8 cellular contexts compared by ENCODE assay signal in the genomic region with DNA sequence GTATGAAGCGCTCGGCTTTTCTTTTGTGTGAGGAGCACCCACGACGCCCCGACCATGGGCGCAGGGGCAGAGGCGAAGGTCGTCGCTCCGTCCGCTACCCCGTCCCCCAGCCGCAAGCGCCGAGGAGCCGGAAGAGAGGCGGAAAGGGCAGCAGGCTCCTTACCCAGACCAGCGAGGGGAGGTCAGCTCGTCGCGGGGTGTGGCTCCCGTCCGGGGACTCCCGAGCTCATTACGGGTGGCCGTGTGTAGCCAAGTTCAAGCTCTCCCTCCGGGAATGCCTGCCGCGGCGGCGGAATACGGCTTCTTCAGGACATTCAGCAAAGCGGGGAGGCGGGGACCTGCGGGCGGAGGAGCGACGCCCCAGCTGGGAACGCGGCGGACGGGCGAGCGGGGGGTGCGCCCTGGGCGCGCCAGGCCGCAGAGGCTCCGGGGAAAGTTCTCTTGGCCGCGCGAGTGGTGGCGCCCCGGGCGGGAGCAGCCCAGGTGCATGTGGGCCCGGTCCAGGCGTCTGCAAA.
DNase-seq lines count a peak whose midpoint lies in the region; ATAC-seq and TF ChIP-seq lines count a peak whose summit lies in the region.

No MANE protein-coding gene starts in this region.

- H3K27ac ChIP-seq in BLaER1 (no peak overlapping the region), OCI-LY1 (ENCODE audit: low read depth, low read length, poor library complexity, severe bottlenecking) (no peak overlapping the region), caudate nucleus (ENCODE audit: low read depth, low read length) (peak overlapping the region; percentile 67)

- DNase-seq in caudate nucleus (lab: John Stamatoyannopoulos, UW) (peak in 31 of 61 donors; percentile 7 to 80 (median 42)), kidney tubule cell (ENCODE audit: low spot score) (peak; percentile 80)
- peak; percentile 14 for DNase-seq in stimulated activated naive CD8-positive, alpha-beta T cell treated with anti-CD3 and anti-CD28 coated beads, Interleukin-15, Interleukin-2, amounts not matched to agents 100 U/mL and 50 U/mL, for 24 hours
- DNase-seq in effector CD4-positive, alpha-beta T cell = no peak

- no peak overlapping the region for H2AFZ ChIP-seq in OCI-LY1 (ENCODE audit: low read length)

- no peaks in the 10 kb centered on the region for H3F3A ChIP-seq in OCI-LY1 (ENCODE audit: insufficient read depth, low read length)

- TF ChIP-seq CTCF in OCI-LY1 (IDR thresholded peaks at IDR 0.05; ENCODE audit: low read length) = no peak

- peak; percentile 44 for ATAC-seq in GM18511 (IDR thresholded peaks at IDR 0.05; ENCODE audit: unreplicated experiment)
- ATAC-seq in HG02943 (IDR thresholded peaks at IDR 0.05; ENCODE audit: low read depth, unreplicated experiment) = peak; percentile 37
- peak; percentile 26 for ATAC-seq in stimulated activated naive CD8-positive, alpha-beta T cell treated with anti-CD3 and anti-CD28 coated beads, Interleukin-15, Interleukin-2, amounts not matched to agents 100 U/mL and 50 U/mL, for 24 hours

- peaks cover 27% of the 10 kb centered on the region for H3K27me3 ChIP-seq in BLaER1
- no peaks in the 10 kb centered on the region; the same call in 1 of the 2 replicates for H3K27me3 ChIP-seq in OCI-LY1 (ENCODE audit: insufficient read depth, low read length)

- H3K36me3 ChIP-seq in BLaER1 = no peaks in the 10 kb centered on the region
- no peaks in the 10 kb centered on the region for H3K36me3 ChIP-seq in OCI-LY1 (ENCODE audit: insufficient read depth, low read length)

- no peaks in the 10 kb centered on the region for H3K9me2 ChIP-seq in OCI-LY1 (ENCODE audit: low read depth, low read length)

- H3K9ac ChIP-seq in BLaER1 (peak overlapping the region; percentile 49), OCI-LY1 (ENCODE audit: low read length) (no peak overlapping the region)

- H3K4me3 ChIP-seq in BLaER1 (peak overlapping the region; percentile 77), OCI-LY1 (ENCODE audit: low read depth, low read length, poor library complexity, severe bottlenecking) (peak overlapping the region; percentile 48)

- H3K4me1 ChIP-seq in BLaER1 = no peaks in the 10 kb centered on the region
- H3K4me1 ChIP-seq in OCI-LY1 (ENCODE audit: insufficient read depth, low read length, severe bottlenecking) = peaks cover 4% of the 10 kb centered on the region

- H4K20me1 ChIP-seq in BLaER1 (no peaks in the 10 kb centered on the region), OCI-LY1 (ENCODE audit: insufficient read depth, low read length) (no peaks in the 10 kb centered on the region)

- H3K79me2 ChIP-seq in OCI-LY1 (ENCODE audit: insufficient read depth, low read length) = no peaks in the 10 kb centered on the region

- H3K9me3 ChIP-seq in BLaER1 (no peaks in the 10 kb centered on the region), OCI-LY1 (ENCODE audit: low read length) (no peaks in the 10 kb centered on the region)

- H3K4me2 ChIP-seq in BLaER1 (peak overlapping the region; percentile 89), OCI-LY1 (ENCODE audit: low read length) (peak overlapping the region; percentile 62)
